In the genomic region with DNA sequence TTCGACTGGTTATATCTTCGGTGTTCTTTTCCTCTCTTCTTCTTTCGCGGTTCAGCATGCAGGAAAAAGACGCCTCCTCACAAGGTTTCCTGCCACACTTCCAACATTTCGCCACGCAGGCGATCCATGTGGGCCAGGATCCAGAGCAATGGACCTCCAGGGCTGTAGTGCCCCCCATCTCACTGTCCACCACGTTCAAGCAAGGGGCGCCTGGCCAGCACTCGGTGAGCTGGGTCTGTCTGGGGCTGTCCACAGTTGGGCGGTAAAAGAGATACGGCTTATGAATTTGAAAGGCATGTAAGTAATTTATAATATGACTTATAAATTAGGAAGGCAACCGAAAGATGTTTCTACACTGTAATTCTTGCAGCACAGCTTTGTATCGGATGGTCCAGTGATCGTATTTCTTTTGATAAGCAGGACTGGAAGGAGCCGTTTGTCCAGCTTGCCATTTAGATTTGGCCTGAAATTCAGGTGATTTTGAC, we compare ENCODE assay signal across 8 cellular contexts. TPM values are rescaled to one million over a fixed set of nuclear protein-coding genes. Genes with fewer than 3 reads are reported as not detected.
DNase-seq lines count a peak whose midpoint lies in the region; ATAC-seq lines count a peak whose summit lies in the region.

No MANE protein-coding gene starts in this region.

- H3K36me3 ChIP-seq in NT2/D1 (ENCODE audit: insufficient read depth, insufficient read length, low read length) (peaks cover 13% of the 10 kb centered on the region), muscle layer of colon (ENCODE audit: insufficient read depth, low read length) (no peaks in the 10 kb centered on the region)
- no peaks in the 10 kb centered on the region for H3K36me3 ChIP-seq in effector memory CD4-positive, alpha-beta T cell (ENCODE audit: control insufficient read depth, insufficient read depth, low read length)

- H3K27me3 ChIP-seq in NT2/D1 (ENCODE audit: insufficient read depth, insufficient read length): no peaks in the 10 kb centered on the region
- H3K27me3 ChIP-seq in effector memory CD4-positive, alpha-beta T cell (replicated peaks; ENCODE audit: control insufficient read depth, insufficient read depth, low read length, poor library complexity, severe bottlenecking): no peaks in the 10 kb centered on the region
- no peaks in the 10 kb centered on the region for H3K27me3 ChIP-seq in muscle layer of colon (ENCODE audit: control insufficient read depth in 1 of 2, insufficient read depth in 2 of 2, low read length in 2 of 2)

- H3K4me1 Mint-ChIP-seq in activated T-cell treated with anti-CD3 and anti-CD28 coated beads, Interleukin-2, amount 50 U/mL, for 72 hours (ENCODE audit: low read depth): peaks cover 20% of the 10 kb centered on the region

- no peaks in the 10 kb centered on the region for H3K9me3 ChIP-seq in NT2/D1 (ENCODE audit: insufficient read depth, low read length)
- no peaks in the 10 kb centered on the region for H3K9me3 ChIP-seq in effector memory CD4-positive, alpha-beta T cell (ENCODE audit: control insufficient read depth, low read length)
- no peaks in the 10 kb centered on the region for H3K9me3 ChIP-seq in muscle layer of colon (ENCODE audit: low read length)

- peak overlapping the region; percentile 96 for H3K27ac Mint-ChIP-seq in activated T-cell treated with anti-CD3 and anti-CD28 coated beads, Interleukin-2, amount 50 U/mL, for 72 hours

- H3K4me1 ChIP-seq in NT2/D1 (ENCODE audit: insufficient read depth, insufficient read length): no peaks in the 10 kb centered on the region
- peaks cover 11% of the 10 kb centered on the region for H3K4me1 ChIP-seq in effector memory CD4-positive, alpha-beta T cell (ENCODE audit: control insufficient read depth, insufficient read depth, low read length, poor library complexity, severe bottlenecking)
- peaks cover 8% of the 10 kb centered on the region for H3K4me1 ChIP-seq in muscle layer of colon (ENCODE audit: insufficient read depth, low read length)

- no peaks in the 10 kb centered on the region for H3K9me3 Mint-ChIP-seq in activated T-cell treated with anti-CD3 and anti-CD28 coated beads, Interleukin-2, amount 50 U/mL, for 72 hours

- peak overlapping the region; percentile 92 to 95 for H3K4me3 Mint-ChIP-seq in activated T-cell treated with anti-CD3 and anti-CD28 coated beads, Interleukin-2, amount 50 U/mL, for 72 hours

- peaks cover 2% of the 10 kb centered on the region for H3K27me3 Mint-ChIP-seq in activated T-cell treated with anti-CD3 and anti-CD28 coated beads, Interleukin-2, amount 50 U/mL, for 72 hours (ENCODE audit: low read depth)

- DNase-seq in activated T-cell treated with anti-CD3 and anti-CD28 coated beads, Interleukin-2, amount 50 U/mL, for 72 hours: no peak
- DNase-seq in activated T-cell treated with anti-CD3 and anti-CD28 coated beads for 4 hours (no peak), NT2/D1 (ENCODE audit: low read depth, low spot score) (no peak), NCI-H1092 (lab: John Stamatoyannopoulos, UW) (no peak), NCI-H774 (lab: John Stamatoyannopoulos, UW) (no peak)
- DNase-seq in effector memory CD4-positive, alpha-beta T cell: no peak

- H3K36me3 Mint-ChIP-seq in activated T-cell treated with anti-CD3 and anti-CD28 coated beads, Interleukin-2, amount 50 U/mL, for 72 hours (ENCODE audit: insufficient read depth in 2 of 2): peaks cover 4 to 5% of the 10 kb centered on the region in 2 donors

- H3K9ac ChIP-seq in NT2/D1 (ENCODE audit: insufficient read length, low read depth) (peak overlapping the region; percentile 88), muscle layer of colon (ENCODE audit: low read length) (peak overlapping the region; percentile 86)

- ATAC-seq in activated T-cell treated with anti-CD3 and anti-CD28 coated beads, Interleukin-2, amount 50 U/mL, for 72 hours (replicated peaks in 1 of 2): no peak
- ATAC-seq in HG02588 (IDR thresholded peaks at IDR 0.05; ENCODE audit: unreplicated experiment): no peak

- H3K27ac ChIP-seq in effector memory CD4-positive, alpha-beta T cell (ENCODE audit: insufficient read depth, low read length, poor library complexity, severe bottlenecking): peak overlapping the region; percentile 86
- peak overlapping the region; percentile 71 for H3K27ac ChIP-seq in muscle layer of colon (ENCODE audit: low read depth, low read length)

- H3K4me3 ChIP-seq in NT2/D1 (ENCODE audit: insufficient read length, low read depth) (peak overlapping the region; percentile 84), muscle layer of colon (ENCODE audit: low read depth in 1 of 2, low read length in 2 of 2) (peak overlapping the region; percentile 78 to 79)
- peak overlapping the region; percentile 77 for H3K4me3 ChIP-seq in effector memory CD4-positive, alpha-beta T cell (ENCODE audit: insufficient read depth, low read depth, low read length, poor library complexity, severe bottlenecking)

RNA-seq across cellular contexts. Expression of a gene that starts 0.3 kb away (rescaled TPM):
- total RNA-seq in activated T-cell treated with anti-CD3 and anti-CD28 coated beads, Interleukin-2, amount 50 U/mL, for 72 hours: 10 to 100 TPM; 39.4 to 50.4 TPM

RNA-seq across cellular contexts. Expression of a gene that starts 56.9 kb away (rescaled TPM):
- 10 to 100 TPM; 25.1 to 25.6 TPM for total RNA-seq in activated T-cell treated with anti-CD3 and anti-CD28 coated beads, Interleukin-2, amount 50 U/mL, for 72 hours
